9 cellular contexts compared by ENCODE assay signal in the genomic region with DNA sequence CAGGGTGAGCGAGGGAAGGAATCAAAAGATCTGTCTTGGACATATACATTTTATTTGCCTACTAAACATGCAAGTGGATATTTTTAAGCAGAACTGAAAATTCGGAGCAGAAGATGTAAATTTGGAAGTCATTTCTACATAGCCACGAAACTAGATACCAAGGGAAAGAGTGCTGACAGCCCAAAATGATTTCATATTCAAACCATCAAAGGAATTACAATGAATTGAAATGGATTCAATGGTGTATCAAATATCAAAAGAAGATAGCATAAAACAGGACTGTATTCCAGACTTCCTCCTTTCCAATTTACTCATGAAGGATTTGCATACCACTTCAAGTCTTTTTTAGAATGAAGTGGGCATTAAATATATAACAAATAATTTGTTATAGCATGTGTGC.
"Had no signal": no experiment of that assay in that cellular context is flagged by ENCODE, and none has a peak within 500 bp of the region (broad histone marks: within the 10 kb centered on the region; RNA-seq: fewer than 3 reads in every experiment).

No MANE protein-coding gene starts in this region.

- H3K27me3 ChIP-seq: body of pancreas had no signal

- H3K9me3 ChIP-seq: body of pancreas had no signal

- DNase-seq: activated CD4-positive, alpha-beta T cell treated with anti-CD3 and anti-CD28 coated beads, Interleukin-2, amount 50 U/mL, for 4 hours; activated naive CD4-positive, alpha-beta T cell treated with anti-CD3 and anti-CD28 coated beads, Interleukin-2, amount 50 U/mL, for 16 hours; activated T-cell treated with anti-CD3 and anti-CD28 coated beads, Interleukin-2, amount 50 U/mL, for 1 hour; body of pancreas; cortex of kidney; effector CD8-positive, alpha-beta T cell; left colon; naive B cell; retina had no signal

- H3K4me3 ChIP-seq: body of pancreas had no signal
